Comparison of ENCODE assay signal across 28 cellular contexts in the genomic region with DNA sequence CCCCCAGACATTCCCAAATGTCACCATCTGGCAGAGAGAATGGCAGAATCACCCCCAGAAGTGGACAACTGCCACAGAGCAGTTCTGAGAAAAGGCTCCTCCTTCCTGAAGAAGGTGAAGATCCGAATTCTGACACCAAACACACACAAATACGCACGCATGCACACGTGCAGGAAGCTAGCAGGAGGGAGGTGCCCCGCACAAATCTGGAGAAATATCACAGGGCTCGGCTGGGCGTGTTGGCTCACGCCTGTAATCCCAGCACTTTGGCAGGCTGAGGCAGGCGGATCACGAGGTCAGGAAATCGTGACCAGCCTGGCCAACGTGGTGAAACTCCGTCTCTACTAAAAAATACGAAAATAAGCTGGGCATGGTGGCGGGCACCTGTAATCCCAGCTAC. TPM values are rescaled to one million over a fixed set of nuclear protein-coding genes. Genes with fewer than 3 reads are reported as not detected.
DNase-seq lines count a peak whose midpoint lies in the region; ATAC-seq lines count a peak whose summit lies in the region.
"Had no signal": no experiment of that assay in that cellular context is flagged by ENCODE, and none has a peak within 500 bp of the region (broad histone marks: within the 10 kb centered on the region; RNA-seq: fewer than 3 reads in every experiment).

No MANE protein-coding gene starts in this region.

- DNase-seq in NCI-H2171 treated with DMSO at 0.1 percent for 48 hours (lab: John Stamatoyannopoulos, UW) (peak; percentile 7), NCI-H2171 (lab: John Stamatoyannopoulos, UW) (no peak), T-helper 17 cell (no peak), sciatic nerve (ENCODE audit: low spot score) (no peak)
- DNase-seq in stimulated activated effector memory CD8-positive, alpha-beta T cell treated with anti-CD3 and anti-CD28 coated beads, Interleukin-12 subunit alpha, Interleukin-12 subunit beta, amount 100 ng/mL, for 72 hours (ENCODE audit: low spot score in 2 of 2), result no peak
- DNase-seq: CD8-positive, alpha-beta memory T cell; DMS 273 treated with DMSO at 0.1 percent for 48 hours; DMS79; EL; GDM1; Kasumi-1; NCI-H1105 treated with DMSO at 0.1 percent for 48 hours; NCI-H146; NCI-H1930; NCI-H2107; NCI-H446 treated with DMSO at 0.1 percent for 48 hours; NCI-H526; NCI-H82; NK-92 treated with Interleukin-12 subunit alpha and Interleukin-12 subunit beta, amount 100 ng/mL, for 24 hours; SIG-M5 had no signal

- no peaks in the 10 kb centered on the region for H3K27me3 Mint-ChIP-seq in T-helper 17 cell
- H3K27me3 Mint-ChIP-seq: B cell; CD8-positive, alpha-beta memory T cell had no signal

- H3K9me3 Mint-ChIP-seq in stimulated activated effector memory CD8-positive, alpha-beta T cell treated with anti-CD3 and anti-CD28 coated beads, Interleukin-12 subunit alpha, Interleukin-12 subunit beta, amount 100 ng/mL, for 72 hours, result no peaks in the 10 kb centered on the region
- H3K9me3 Mint-ChIP-seq: CD8-positive, alpha-beta memory T cell had no signal

- intact Hi-C loops in sciatic nerve (cut with DNase I), result no loop called here

- peaks cover 8% of the 10 kb centered on the region for H3K36me3 Mint-ChIP-seq in T-helper 17 cell (ENCODE audit: low read depth)
- H3K36me3 Mint-ChIP-seq in stimulated activated effector memory CD8-positive, alpha-beta T cell treated with anti-CD3 and anti-CD28 coated beads, Interleukin-12 subunit alpha, Interleukin-12 subunit beta, amount 100 ng/mL, for 72 hours, result peaks cover 18% of the 10 kb centered on the region

- no peak overlapping the region for H3K4me3 Mint-ChIP-seq in T-helper 17 cell
- H3K4me3 Mint-ChIP-seq in stimulated activated effector memory CD8-positive, alpha-beta T cell treated with anti-CD3 and anti-CD28 coated beads, Interleukin-12 subunit alpha, Interleukin-12 subunit beta, amount 100 ng/mL, for 72 hours, result no peak overlapping the region
- H3K4me3 Mint-ChIP-seq: B cell; CD14-positive monocyte; CD8-positive, alpha-beta memory T cell had no signal

- peak overlapping the region; percentile 54 for H3K27ac Mint-ChIP-seq in T-helper 17 cell
- H3K27ac Mint-ChIP-seq in stimulated activated effector memory CD8-positive, alpha-beta T cell treated with anti-CD3 and anti-CD28 coated beads, Interleukin-12 subunit alpha, Interleukin-12 subunit beta, amount 100 ng/mL, for 72 hours, result peak overlapping the region; percentile 4

- H3K9me3 ChIP-seq in T-helper 17 cell (ENCODE audit: control insufficient read depth, low read length, poor library complexity, severe bottlenecking), result no peaks in the 10 kb centered on the region

- ATAC-seq in T-helper 17 cell (no peak), esophagus mucosa (peak; percentile 76), sciatic nerve (no peak), HG02642 (IDR thresholded peaks at IDR 0.05; ENCODE audit: poor library complexity, unreplicated experiment) (no peak), HG02884 (IDR thresholded peaks at IDR 0.05; ENCODE audit: unreplicated experiment) (no peak)
- no peak for ATAC-seq in stimulated activated effector memory CD8-positive, alpha-beta T cell treated with anti-CD3 and anti-CD28 coated beads, Interleukin-12 subunit alpha, Interleukin-12 subunit beta, amount 100 ng/mL, for 72 hours
- ATAC-seq: GM12878, K562, Panc1 had no signal

- peaks cover 10% of the 10 kb centered on the region for H3K4me1 Mint-ChIP-seq in T-helper 17 cell
- peaks cover 11% of the 10 kb centered on the region for H3K4me1 Mint-ChIP-seq in stimulated activated effector memory CD8-positive, alpha-beta T cell treated with anti-CD3 and anti-CD28 coated beads, Interleukin-12 subunit alpha, Interleukin-12 subunit beta, amount 100 ng/mL, for 72 hours

RNA-seq across cellular contexts. Expression of gene ATG16L1, which starts 38.5 kb away (rescaled TPM):
- total RNA-seq in T-helper 17 cell (100 to 1,000 TPM in 1 of 2 donors, 10 to 100 TPM in 1; 87.3 to 115 TPM), esophagus mucosa (13.9 TPM), sciatic nerve (26.4 TPM)
